1 cellular context compared by ENCODE assay signal in genomic region chr11:121023848-121024751, GRCh38.
TF ChIP-seq lines count a peak whose summit lies in the region.

Gene TBCEL (plus strand): TSS chr11:121024102. CDS start chr11:121045691, 21,589 bp downstream.

TF ChIP-seq in HepG2, 621 proteins besides CTCF, POLR2A, EP300 and RAD21 (continued from another document and continues in another):
- TF ChIP-seq ARID4A (CRISPR knock-in tag; IDR thresholded peaks at IDR 0.05; ENCODE audit: borderline replicate concordance) (peak; percentile 94), MAZ (IDR thresholded peaks at IDR 0.05; ENCODE audit: borderline replicate concordance, low read depth, low read length) (peak; percentile 98), MAZ (CRISPR knock-in tag; IDR thresholded peaks at IDR 0.05; ENCODE audit: low read depth) (peak; percentile 99), ZNF276 (CRISPR knock-in tag; IDR thresholded peaks at IDR 0.05; ENCODE audit: low read depth) (0 out of 2 replicates have a peak, but pooled peaks have one; percentile 49), ZNF770 (CRISPR knock-in tag; IDR thresholded peaks at IDR 0.05) (no peak), ATF6 (CRISPR knock-in tag; conservative IDR thresholded peaks at IDR 0.05) (no peak), ZNF549 (CRISPR knock-in tag; IDR thresholded peaks at IDR 0.05) (no peak), TERF1 (CRISPR knock-in tag; IDR thresholded peaks at IDR 0.05) (no peak), ZIK1 (CRISPR knock-in tag; IDR thresholded peaks at IDR 0.05; ENCODE audit: borderline replicate concordance, low read depth) (peak; percentile 91; the same call in 1 of the 2 replicates), JUN (CRISPR knock-in tag; IDR thresholded peaks at IDR 0.05) (no peak), CHD2 (IDR thresholded peaks at IDR 0.05; ENCODE audit: low read depth, low read length) (no peak), SYNCRIP (IDR thresholded peaks at IDR 0.05; ENCODE audit: insufficient read depth, low read depth, low read length) (no peak), ZNF17 (CRISPR knock-in tag; IDR thresholded peaks at IDR 0.05) (no peak), HDAC6 (IDR thresholded peaks at IDR 0.05; ENCODE audit: low read depth, low read length) (no peak), ZNF280D (CRISPR knock-in tag; IDR thresholded peaks at IDR 0.05) (no peak), MLX (CRISPR knock-in tag; IDR thresholded peaks at IDR 0.05) (peak; percentile 66; the same call in 1 of the 2 replicates), REPIN1 (CRISPR knock-in tag; IDR thresholded peaks at IDR 0.05; ENCODE audit: borderline replicate concordance, low read depth) (no peak), ZNF30 (CRISPR knock-in tag; IDR thresholded peaks at IDR 0.05) (0 out of 2 replicates have a peak, but pooled peaks have one; percentile 64), NR1H2 (CRISPR knock-in tag; IDR thresholded peaks at IDR 0.05; ENCODE audit: borderline replicate concordance, low read depth) (no peak), EED (CRISPR knock-in tag; IDR thresholded peaks at IDR 0.05) (no peak), BORCS8-MEF2B (CRISPR knock-in tag; IDR thresholded peaks at IDR 0.05) (peak; percentile 54; the same call in 1 of the 2 replicates), TOPORS (CRISPR knock-in tag; IDR thresholded peaks at IDR 0.05) (no peak), ZNF142 (CRISPR knock-in tag; IDR thresholded peaks at IDR 0.05) (0 out of 2 replicates have a peak, but pooled peaks have one; percentile 31), PITX1 (CRISPR knock-in tag; IDR thresholded peaks at IDR 0.05) (no peak), GZF1 (CRISPR knock-in tag; IDR thresholded peaks at IDR 0.05) (no peak), HES4 (CRISPR knock-in tag; IDR thresholded peaks at IDR 0.05; ENCODE audit: borderline replicate concordance) (no peak), ZNF432 (CRISPR knock-in tag; IDR thresholded peaks at IDR 0.05; ENCODE audit: borderline replicate concordance) (no peak), ZNF572 (CRISPR knock-in tag; IDR thresholded peaks at IDR 0.05) (no peak), ZNF275 (CRISPR knock-in tag; IDR thresholded peaks at IDR 0.05; ENCODE audit: borderline replicate concordance) (no peak; the same call in 1 of the 2 replicates), CBX5 (CRISPR knock-in tag; IDR thresholded peaks at IDR 0.05; ENCODE audit: borderline replicate concordance) (no peak), CREBL2 (CRISPR knock-in tag; IDR thresholded peaks at IDR 0.05; ENCODE audit: borderline replicate concordance) (no peak), TBP (CRISPR knock-in tag; IDR thresholded peaks at IDR 0.05) (no peak), KDM4B (CRISPR knock-in tag; IDR thresholded peaks at IDR 0.05) (no peak)
